In genomic region chr16:77579283-77579985, GRCh38 we compare ENCODE assay signal across 21 cellular contexts.
DNase-seq lines count a peak whose midpoint lies in the region; ATAC-seq and TF ChIP-seq lines count a peak whose summit lies in the region.
"Had no signal": no experiment of that assay in that cellular context is flagged by ENCODE, and none has a peak within 500 bp of the region (broad histone marks: within the 10 kb centered on the region; RNA-seq: fewer than 3 reads in every experiment).

No MANE protein-coding gene starts in this region.

- H2AFZ ChIP-seq in IMR-90 (replicated peaks; ENCODE audit: low read length, poor library complexity): no peak overlapping the region

- H2BK120ac ChIP-seq in IMR-90 (ENCODE audit: low read depth, low read length): no peak overlapping the region

- no peaks in the 10 kb centered on the region for H3K9me3 Mint-ChIP-seq in T-helper 2 cell treated with Interferon-gamma antibody and Interleukin-4, amounts not matched to agents 5 μg/mL and 100 μg/mL, for 36 hours
- H3K9me3 Mint-ChIP-seq: central memory CD8-positive, alpha-beta T cell; naive thymus-derived CD8-positive, alpha-beta T cell; stimulated activated naive B cell treated with anti-CD40 and anti-IgM and Interleukin-4, amounts not matched to agents 10 μg/mL and 1 μg/mL and 100 μg/mL, for 72 hours had no signal

- POLR2A ChIA-PET in IMR-90 (lab: Charles Lee; ENCODE audit: unreplicated experiment): no interaction called here

- no peak overlapping the region for H3K4me3 ChIP-seq in IMR-90 (ENCODE audit: insufficient read depth, low read depth, low read length)
- H3K4me3 ChIP-seq: pancreas had no signal

- H3K14ac ChIP-seq in IMR-90 (replicated peaks; ENCODE audit: low read depth, low read length): no peak overlapping the region

- no peaks in the 10 kb centered on the region for H3K36me3 Mint-ChIP-seq in T-helper 2 cell treated with Interferon-gamma antibody and Interleukin-4, amounts not matched to agents 5 μg/mL and 100 μg/mL, for 36 hours (ENCODE audit: low read depth)
- H3K36me3 Mint-ChIP-seq: naive thymus-derived CD8-positive, alpha-beta T cell; stimulated activated naive B cell treated with anti-CD40 and anti-IgM and Interleukin-4, amounts not matched to agents 10 μg/mL and 1 μg/mL and 100 μg/mL, for 72 hours had no signal

- H3K4me2 ChIP-seq in IMR-90 (ENCODE audit: low read depth, low read length): no peak overlapping the region

- CTCF ChIA-PET in IMR-90 (lab: Yijun Ruan, JAX): no interaction called here

- ATAC-seq in IMR-90 (ENCODE audit: low read depth) (no peak; the same call in 1 of the 2 replicates), GM21717 (IDR thresholded peaks at IDR 0.05; ENCODE audit: unreplicated experiment) (no peak)
- ATAC-seq: naive thymus-derived CD8-positive, alpha-beta T cell; PC-3; sciatic nerve; stimulated activated naive B cell treated with anti-CD40 and anti-IgM and Interleukin-4, amounts not matched to agents 10 μg/mL and 1 μg/mL and 100 μg/mL, for 72 hours had no signal

- no peaks in the 10 kb centered on the region for H3K27me3 Mint-ChIP-seq in T-helper 2 cell treated with Interferon-gamma antibody and Interleukin-4, amounts not matched to agents 5 μg/mL and 100 μg/mL, for 36 hours (ENCODE audit: low read depth)

- no peak overlapping the region for H4K5ac ChIP-seq in IMR-90 (ENCODE audit: low read depth, low read length)

- H3K4me1 Mint-ChIP-seq in T-helper 2 cell treated with Interferon-gamma antibody and Interleukin-4, amounts not matched to agents 5 μg/mL and 100 μg/mL, for 36 hours (ENCODE audit: low read depth): peaks cover 1% of the 10 kb centered on the region
- H3K4me1 Mint-ChIP-seq: central memory CD8-positive, alpha-beta T cell; stimulated activated naive B cell treated with anti-CD40 and anti-IgM and Interleukin-4, amounts not matched to agents 10 μg/mL and 1 μg/mL and 100 μg/mL, for 72 hours had no signal

- DNase-seq in DMS 273 (lab: John Stamatoyannopoulos, UW; ENCODE audit: unreplicated experiment): peak; percentile 64
- peak; percentile 6 for DNase-seq in IMR-90
- DNase-seq in amniotic epithelial cell (ENCODE audit: low read depth): peak; percentile 60
- DNase-seq in kidney glomerular epithelial cell (lab: John Stamatoyannopoulos, UW): peak; percentile 69
- DNase-seq in T-helper 2 cell treated with Interferon-gamma antibody and Interleukin-4, amounts not matched to agents 5 μg/mL and 100 μg/mL, for 36 hours (ENCODE audit: low spot score): no peak
- no peak for DNase-seq in NCI-H1436 (lab: John Stamatoyannopoulos, UW)
- DNase-seq: activated CD4-positive, alpha-beta T cell treated with anti-CD3 and anti-CD28 coated beads, Interleukin-2, amount 50 U/mL, for 48 hours; activated naive CD4-positive, alpha-beta T cell; activated T-cell treated with anti-CD3 and anti-CD28 coated beads for 4 hours; anterior cingulate cortex; foreskin fibroblast; hypothalamus; kidney; naive thymus-derived CD8-positive, alpha-beta T cell; NCI-H526 treated with DMSO at 0.1 percent for 48 hours; pancreas; PC-3; stimulated activated naive B cell treated with anti-CD40 and anti-IgM and Interleukin-4, amounts not matched to agents 10 μg/mL and 1 μg/mL and 100 μg/mL, for 72 hours had no signal

- BruUV-seq in IMR-90 (replicated peaks; lab: Mats Ljungman, UMichigan): no TSS peak

- no peak overlapping the region for H2AK9ac ChIP-seq in IMR-90 (replicated peaks; ENCODE audit: low read depth, low read length, poor library complexity)

- H3K9me1 ChIP-seq in IMR-90 (ENCODE audit: insufficient read depth, low read length): no peaks in the 10 kb centered on the region; the same call in 1 of the 2 replicates

- dilution Hi-C loops in IMR-90 (cut with HindIII; ENCODE audit: low sequenced_read_pairs, unreplicated experiment): loop anchor here (25.0 kb wide), 1 partner anchor 342 kb away; no protein-coding TSS in a partner anchor

- H3K79me1 ChIP-seq in IMR-90 (ENCODE audit: low read depth in 1 of 2, low read length in 2 of 2): no peaks in the 10 kb centered on the region

- H2AK5ac ChIP-seq in IMR-90 (ENCODE audit: low read depth, low read length): no peak overlapping the region

- no peak overlapping the region for H3K18ac ChIP-seq in IMR-90 (ENCODE audit: low read depth, low read length)

- no peaks in the 10 kb centered on the region; the same call in 1 of the 2 replicates for H3K4me1 ChIP-seq in IMR-90 (ENCODE audit: control insufficient read depth, insufficient read depth, low read length)
- H3K4me1 ChIP-seq: pancreas had no signal

- no peak for TF ChIP-seq CTCF in IMR-90 (conservative IDR thresholded peaks at IDR 0.05; ENCODE audit: low read depth, low read length)

- H3K36me3 ChIP-seq in IMR-90 (ENCODE audit: control insufficient read depth, insufficient read depth, low read length): no peaks in the 10 kb centered on the region
- H3K36me3 ChIP-seq: pancreas had no signal

- WGBS in IMR-90 (ENCODE audit: extremely low coverage in 2 of 2, insufficient read length in 1 of 2), 2 experiments: no CpG with 5 or more reads among the region's 3 CpGs

- no peak overlapping the region for H3K4ac ChIP-seq in IMR-90 (ENCODE audit: low read depth, low read length)

- H4K8ac ChIP-seq in IMR-90 (ENCODE audit: low read depth in 2 of 2, low read length in 2 of 2): no peak overlapping the region

- no peak overlapping the region for H4K91ac ChIP-seq in IMR-90 (ENCODE audit: insufficient read depth, low read depth, low read length)

- H3K9ac ChIP-seq in IMR-90 (ENCODE audit: low read depth, low read length): no peak overlapping the region

- H2BK5ac ChIP-seq in IMR-90 (ENCODE audit: low read depth, low read length, poor library complexity, severe bottlenecking): no peak overlapping the region

- H2BK15ac ChIP-seq in IMR-90 (ENCODE audit: low read depth, low read length): no peak overlapping the region

- peak overlapping the region; percentile 33; the same call in 1 of the 2 replicates for H3K27ac ChIP-seq in IMR-90 (ENCODE audit: insufficient read depth, low read length)
- H3K27ac ChIP-seq: pancreas had no signal

- intact Hi-C loops in IMR-90 (cut with micrococcal nuclease): no loop called here

- no peak for TF ChIP-seq POLR2A in IMR-90 (IDR thresholded peaks at IDR 0.05; ENCODE audit: low read depth, low read length)

- no peaks in the 10 kb centered on the region for H4K20me1 ChIP-seq in IMR-90 (ENCODE audit: insufficient read depth, low read length)

- H3K9me3 ChIP-seq in IMR-90 (ENCODE audit: control insufficient read depth, insufficient read depth, low read length): no peaks in the 10 kb centered on the region
- H3K9me3 ChIP-seq: pancreas had no signal

- in situ Hi-C loops in IMR-90 (cut with MboI; ENCODE audit: low sequenced_read_pairs): no loop called here

- no peak for TF ChIP-seq RAD21 in IMR-90 (IDR thresholded peaks at IDR 0.05; ENCODE audit: low read length)

- H2BK20ac ChIP-seq in IMR-90 (ENCODE audit: low read depth, low read length): no peak overlapping the region

- H3K27me3 ChIP-seq in IMR-90 (ENCODE audit: control insufficient read depth, insufficient read depth, low read length): peaks cover 6% of the 10 kb centered on the region

- no peak overlapping the region for H3K23ac ChIP-seq in IMR-90 (ENCODE audit: low read depth, low read length)

- no peak overlapping the region for H3K27ac Mint-ChIP-seq in T-helper 2 cell treated with Interferon-gamma antibody and Interleukin-4, amounts not matched to agents 5 μg/mL and 100 μg/mL, for 36 hours
- H3K27ac Mint-ChIP-seq: naive thymus-derived CD8-positive, alpha-beta T cell; stimulated activated naive B cell treated with anti-CD40 and anti-IgM and Interleukin-4, amounts not matched to agents 10 μg/mL and 1 μg/mL and 100 μg/mL, for 72 hours had no signal

- no peak overlapping the region for H3K56ac ChIP-seq in IMR-90 (ENCODE audit: extremely low read depth, insufficient read depth, low read length)

- no peak overlapping the region for H3K4me3 Mint-ChIP-seq in T-helper 2 cell treated with Interferon-gamma antibody and Interleukin-4, amounts not matched to agents 5 μg/mL and 100 μg/mL, for 36 hours
- H3K4me3 Mint-ChIP-seq: central memory CD8-positive, alpha-beta T cell; naive thymus-derived CD8-positive, alpha-beta T cell; stimulated activated naive B cell treated with anti-CD40 and anti-IgM and Interleukin-4, amounts not matched to agents 10 μg/mL and 1 μg/mL and 100 μg/mL, for 72 hours had no signal

TF ChIP-seq in IMR-90, 13 proteins besides CTCF, POLR2A, EP300 and RAD21:
- TF ChIP-seq FOS (IDR thresholded peaks at IDR 0.05; ENCODE audit: low read depth, low read length): no peak

Comparison
In these comparisons a context has a peak if more than half of its experiments do, and no peak if none do; other contexts are left out.
1. DNase-seq: peak in DMS 273 (single experiment), IMR-90 (single experiment), amniotic epithelial cell (single experiment) and kidney glomerular epithelial cell (single experiment); none in T-helper 2 cell treated with Interferon-gamma antibody and Interleukin-4, amounts not matched to agents 5 μg/mL and 100 μg/mL, for 36 hours (single experiment) and NCI-H1436 (single experiment).